In genomic region chr19:5326986-5327623, GRCh38 we compare ENCODE assay signal across 21 cellular contexts. TPM values are rescaled to one million over a fixed set of nuclear protein-coding genes. Genes with fewer than 3 reads are reported as not detected.
DNase-seq lines count a peak whose midpoint lies in the region; ATAC-seq, FAIRE-seq and TF ChIP-seq lines count a peak whose summit lies in the region.
"Had no signal": no experiment of that assay in that cellular context is flagged by ENCODE, and none has a peak within 500 bp of the region (broad histone marks: within the 10 kb centered on the region; RNA-seq: fewer than 3 reads in every experiment).

No MANE protein-coding gene starts in this region.

- TF ChIP-seq CTCF in DOHH2 (IDR thresholded peaks at IDR 0.05; ENCODE audit: low read depth, low read length, poor library complexity, severe bottlenecking), result peak; percentile 39
- no peak for TF ChIP-seq CTCF in HEK293 (tag by site-specific recombination; IDR thresholded peaks at IDR 0.05)
- TF ChIP-seq CTCF in astrocyte (IDR thresholded peaks at IDR 0.05; ENCODE audit: insufficient read depth, low read depth, low read length), result no peak
- peak; percentile 37 for TF ChIP-seq CTCF in neural progenitor cell (IDR thresholded peaks at IDR 0.05)
- no peak for TF ChIP-seq CTCF in dorsolateral prefrontal cortex (IDR thresholded peaks at IDR 0.05 in 54 of 56, conservative IDR thresholded peaks at IDR 0.05 in 2 of 56; ENCODE audit: low read depth in 1 of 56, partially characterized antibody in 56 of 56)

- H3K27me3 Mint-ChIP-seq in astrocyte (ENCODE audit: low read depth, unreplicated experiment) (peaks cover 6% of the 10 kb centered on the region), neural progenitor cell (ENCODE audit: insufficient read depth, low read depth) (no peaks in the 10 kb centered on the region), immature natural killer cell (ENCODE audit: low read depth in 3 of 3) (peaks cover 0 to 7% (median 0%) of the 10 kb centered on the region in 3 donors)

- H3K4me2 ChIP-seq in DOHH2 (ENCODE audit: low read length), result no peak overlapping the region
- H3K4me2 ChIP-seq in astrocyte (ENCODE audit: low read length), result no peak overlapping the region
- no peak overlapping the region for H3K4me2 ChIP-seq in neural progenitor cell
- H3K4me2 ChIP-seq: BLaER1 treated with 17β-estradiol and CSF1 and Interleukin-3, amounts not matched to agents 10 nM and 100 nM had no signal

- H3K79me2 ChIP-seq in DOHH2 (ENCODE audit: control insufficient read depth, low read length), result no peaks in the 10 kb centered on the region
- peaks cover 30% of the 10 kb centered on the region for H3K79me2 ChIP-seq in astrocyte (ENCODE audit: insufficient read depth, low read length)
- H3K79me2 ChIP-seq in neural progenitor cell (ENCODE audit: low read depth), result peaks cover 99% of the 10 kb centered on the region

- H3K9me3 ChIP-seq in DOHH2 (ENCODE audit: control insufficient read depth, insufficient read depth, low read length), result no peaks in the 10 kb centered on the region
- H3K9me3 ChIP-seq in HEK293 (ENCODE audit: control insufficient read depth, insufficient read depth, low read depth, low read length), result no peaks in the 10 kb centered on the region
- no peaks in the 10 kb centered on the region for H3K9me3 ChIP-seq in astrocyte (ENCODE audit: insufficient read depth, low read depth, low read length)
- H3K9me3 ChIP-seq in neural progenitor cell (ENCODE audit: low read depth), result no peaks in the 10 kb centered on the region
- H3K9me3 ChIP-seq: SJSA1 had no signal

- H3K27me3 ChIP-seq in DOHH2 (ENCODE audit: control insufficient read depth, low read length), result peaks cover 15% of the 10 kb centered on the region
- no peaks in the 10 kb centered on the region for H3K27me3 ChIP-seq in astrocyte (ENCODE audit: insufficient read depth, low read length)
- no peaks in the 10 kb centered on the region for H3K27me3 ChIP-seq in neural progenitor cell
- no peaks in the 10 kb centered on the region for H3K27me3 ChIP-seq in dorsolateral prefrontal cortex
- H3K27me3 ChIP-seq: SJSA1 had no signal

- H4K20me1 ChIP-seq in DOHH2 (ENCODE audit: control insufficient read depth, insufficient read depth, low read depth, low read length), result no peaks in the 10 kb centered on the region
- H4K20me1 ChIP-seq in astrocyte (ENCODE audit: insufficient read depth, low read length), result peaks cover 82% of the 10 kb centered on the region
- peaks cover 100% of the 10 kb centered on the region for H4K20me1 ChIP-seq in neural progenitor cell (ENCODE audit: low read depth)

- no peak for DNase-seq in astrocyte (ENCODE audit: low read depth)
- DNase-seq in neural progenitor cell (ENCODE audit: low spot score), result no peak
- no peak for DNase-seq in immature natural killer cell
- DNase-seq in dorsolateral prefrontal cortex, result no peak
- DNase-seq: Calu3; CD8-positive, alpha-beta T cell; EL; MM.1S; NCI-H1105; NCI-H2081 treated with DMSO at 0.1 percent for 48 hours; NCI-H2227 treated with DMSO at 0.1 percent for 48 hours; NCI-H524 had no signal

- H3F3A ChIP-seq in DOHH2 (ENCODE audit: control insufficient read depth, insufficient read depth) (0 out of 2 replicates have a peak, but pooled peaks cover 2% of the 10 kb centered on the region), neural progenitor cell (ENCODE audit: low read depth) (peaks cover 5% of the 10 kb centered on the region)

- H3K4me3 ChIP-seq in DOHH2 (ENCODE audit: low read length) (no peak overlapping the region), HEK293 (ENCODE audit: low read depth, low read length) (no peak overlapping the region), astrocyte (ENCODE audit: insufficient read depth, low read depth, low read length) (no peak overlapping the region), neural progenitor cell (no peak overlapping the region), dorsolateral prefrontal cortex (no peak overlapping the region)
- H3K4me3 ChIP-seq: BLaER1 treated with 17β-estradiol and CSF1 and Interleukin-3, amounts not matched to agents 10 nM and 100 nM; SJSA1 had no signal

- H3K4me1 ChIP-seq in DOHH2 (ENCODE audit: control insufficient read depth, low read length) (peaks cover 4% of the 10 kb centered on the region), HEK293 (ENCODE audit: control insufficient read depth, insufficient read depth, low read length) (no peaks in the 10 kb centered on the region; the same call in 1 of the 2 replicates), astrocyte (ENCODE audit: insufficient read depth, low read length) (no peaks in the 10 kb centered on the region), neural progenitor cell (no peaks in the 10 kb centered on the region)
- H3K4me1 ChIP-seq: SJSA1 had no signal

- H3K9me3 Mint-ChIP-seq in astrocyte (ENCODE audit: unreplicated experiment), result peaks cover 6% of the 10 kb centered on the region
- no peaks in the 10 kb centered on the region for H3K9me3 Mint-ChIP-seq in neural progenitor cell
- peaks cover 0 to 3% (median 0%) of the 10 kb centered on the region in 6 donors for H3K9me3 Mint-ChIP-seq in immature natural killer cell

- no peak overlapping the region for H2AFZ ChIP-seq in astrocyte (ENCODE audit: low read depth, low read length)
- H2AFZ ChIP-seq in neural progenitor cell (replicated peaks), result no peak overlapping the region

- no peak for FAIRE-seq in astrocyte (lab: Jason Lieb, UNC)
- FAIRE-seq: GM12892, H54, HTR-8/SVneo had no signal

- H3K27ac Mint-ChIP-seq in astrocyte (ENCODE audit: unreplicated experiment) (peak overlapping the region; percentile 77), neural progenitor cell (peak overlapping the region; percentile 42), immature natural killer cell (no peak overlapping the region)
- H3K27ac Mint-ChIP-seq: CD8-positive, alpha-beta T cell had no signal

- H3K36me3 Mint-ChIP-seq in astrocyte (ENCODE audit: low read depth, unreplicated experiment), result peaks cover 15% of the 10 kb centered on the region
- peaks cover 10% of the 10 kb centered on the region for H3K36me3 Mint-ChIP-seq in neural progenitor cell
- no peaks in the 10 kb centered on the region for H3K36me3 Mint-ChIP-seq in immature natural killer cell
- H3K36me3 Mint-ChIP-seq: CD8-positive, alpha-beta T cell; IgD-negative memory B cell had no signal

- no peaks in the 10 kb centered on the region for H3K4me1 Mint-ChIP-seq in astrocyte (ENCODE audit: low read depth, unreplicated experiment)
- H3K4me1 Mint-ChIP-seq in neural progenitor cell, result peaks cover 4% of the 10 kb centered on the region
- peaks cover 3 to 5% of the 10 kb centered on the region in 2 donors for H3K4me1 Mint-ChIP-seq in immature natural killer cell

- CTCF ChIA-PET in HEK293 (lab: Yijun Ruan, JAX), result interaction anchor here (0.7 to 0.9 kb wide), 4 partner anchors 12 to 102 kb away, joined by 3 to 4 read pairs (median 3); no protein-coding TSS in a partner anchor

- H3K9ac ChIP-seq in astrocyte (ENCODE audit: low read length), result no peak overlapping the region
- H3K9ac ChIP-seq in neural progenitor cell, result no peak overlapping the region
- H3K9ac ChIP-seq: BLaER1 treated with 17β-estradiol and CSF1 and Interleukin-3, amounts not matched to agents 10 nM and 100 nM had no signal

- intact Hi-C loops in dorsolateral prefrontal cortex (cut with DNase I), result no loop called here

- ATAC-seq in GM19351 (IDR thresholded peaks at IDR 0.05; ENCODE audit: unreplicated experiment), result no peak
- ATAC-seq: CD8-positive, alpha-beta T cell had no signal

- no peaks in the 10 kb centered on the region for H3K9me2 ChIP-seq in DOHH2 (replicated peaks; ENCODE audit: control insufficient read depth, low read length)

- H3K4me3 Mint-ChIP-seq in astrocyte (ENCODE audit: unreplicated experiment) (no peak overlapping the region), neural progenitor cell (no peak overlapping the region), immature natural killer cell (no peak overlapping the region)
- H3K4me3 Mint-ChIP-seq: CD8-positive, alpha-beta T cell; IgD-negative memory B cell had no signal

- H3K36me3 ChIP-seq in DOHH2 (ENCODE audit: control insufficient read depth, low read length) (no peaks in the 10 kb centered on the region), HEK293 (ENCODE audit: control insufficient read depth in 2 of 2, insufficient read depth in 1 of 2, low read length in 2 of 2) (no peaks in the 10 kb centered on the region), astrocyte (ENCODE audit: insufficient read depth, low read length) (no peaks in the 10 kb centered on the region), neural progenitor cell (no peaks in the 10 kb centered on the region)
- H3K36me3 ChIP-seq: BLaER1 treated with 17β-estradiol and CSF1 and Interleukin-3, amounts not matched to agents 10 nM and 100 nM; SJSA1 had no signal

- POLR2A ChIA-PET in HEK293 (lab: Yijun Ruan, JAX), result interaction anchor here (0.6 kb wide), 1 partner anchor 35 kb away, joined by 7 read pairs; no protein-coding TSS in a partner anchor

- H3K27ac ChIP-seq in DOHH2 (ENCODE audit: low read depth, low read length) (no peak overlapping the region), HEK293 (ENCODE audit: extremely low read depth, low read depth, low read length) (no peak overlapping the region), astrocyte (ENCODE audit: low read depth, low read length) (no peak overlapping the region), neural progenitor cell (no peak overlapping the region), dorsolateral prefrontal cortex (no peak overlapping the region)
- H3K27ac ChIP-seq: BLaER1 treated with 17β-estradiol and CSF1 and Interleukin-3, amounts not matched to agents 10 nM and 100 nM; SJSA1 had no signal

TF ChIP-seq in HEK293, 187 proteins besides CTCF, POLR2A, EP300 and RAD21:
- TF ChIP-seq ZNF366 (tag by site-specific recombination; conservative IDR thresholded peaks at IDR 0.05) (0 out of 2 replicates have a peak, but pooled peaks have one; percentile 50), ZNF311 (tag by site-specific recombination; IDR thresholded peaks at IDR 0.05; ENCODE audit: borderline replicate concordance) (no peak), ZNF747 (tag by site-specific recombination; IDR thresholded peaks at IDR 0.05) (no peak)

RNA-seq across cellular contexts. Expression of gene PTPRS, which starts 13.5 kb away (rescaled TPM):
- total RNA-seq in astrocyte (125 and 142 TPM in 2 replicates), neural progenitor cell (ENCODE audit: low replicate concordance) (167 and 403 TPM in 2 replicates), dorsolateral prefrontal cortex (100 to 1,000 TPM; 163 to 282 (median 231) TPM)
- polyA plus RNA-seq in immature natural killer cell, result under 1 TPM in 1 of 3 donors, not detected in 2; 0.10 TPM

Comparison
In these comparisons a context has a peak if more than half of its experiments do, and no peak if none do; other contexts are left out.
1. CTCF ChIP-seq: peak in DOHH2 (single experiment) and neural progenitor cell (single experiment); none in HEK293 (single experiment), astrocyte (single experiment) and dorsolateral prefrontal cortex (0 of 56).
2. H3K27ac Mint-ChIP-seq: peak in astrocyte (single experiment) and neural progenitor cell (single experiment); none in immature natural killer cell (0 of 6).